Comparison of ENCODE assay signal across 8 cellular contexts in the genomic region with DNA sequence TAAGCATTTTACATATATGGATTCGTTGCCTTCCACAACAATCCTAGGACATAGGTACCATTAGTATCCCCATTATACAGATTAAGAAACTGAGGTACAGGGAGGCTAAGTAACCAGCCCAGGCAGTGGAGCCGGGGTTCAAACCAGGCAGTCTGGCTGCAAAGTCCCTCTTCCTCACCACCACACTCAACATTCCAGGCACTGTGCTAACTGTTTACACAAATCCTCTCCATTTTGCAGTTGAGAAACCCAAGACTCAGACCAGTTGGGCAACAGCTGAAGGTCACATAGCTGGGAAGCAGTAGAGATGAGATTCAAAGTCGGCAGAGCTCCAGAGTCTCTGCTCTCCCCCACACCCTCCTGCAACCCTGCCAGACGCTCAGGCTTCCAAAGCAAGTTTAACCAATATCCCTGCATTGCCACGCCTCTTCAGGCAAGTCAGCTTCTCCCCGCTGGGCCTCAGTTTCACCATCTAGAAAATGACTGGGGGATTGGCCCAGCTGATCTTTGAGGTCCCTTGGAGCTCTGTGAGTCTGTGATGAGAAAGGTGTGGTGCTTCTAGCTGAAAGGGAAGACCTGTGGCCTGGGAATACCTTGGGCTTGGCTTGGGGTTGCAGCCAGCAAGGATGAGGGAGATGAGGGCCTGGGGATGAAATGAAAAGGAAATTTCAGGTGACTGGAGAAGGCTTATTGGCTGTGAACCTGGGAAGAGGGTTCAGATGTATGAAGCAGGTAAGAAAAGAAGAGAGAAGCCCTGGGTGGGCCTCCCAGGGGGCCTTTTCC. TPM values are rescaled to one million over a fixed set of nuclear protein-coding genes. Genes with fewer than 3 reads are reported as not detected.
DNase-seq lines count a peak whose midpoint lies in the region; ATAC-seq, FAIRE-seq and TF ChIP-seq lines count a peak whose summit lies in the region.

No MANE protein-coding gene starts in this region.

- H3K36me3 ChIP-seq in spleen, result peaks cover 0 to 22% (median 0%) of the 10 kb centered on the region in 6 donors
- H3K36me3 ChIP-seq in small intestine (ENCODE audit: control insufficient read depth in 2 of 2, insufficient read depth in 2 of 2, low read length in 2 of 2), result no peaks in the 10 kb centered on the region

- intact Hi-C loops in cardiac septum (cut with DNase I), result no loop called here
- intact Hi-C loops in spleen (cut with DNase I; ENCODE audit: low total_unique reads), result no loop called here

- H3K36me3 Mint-ChIP-seq in activated CD8-positive, alpha-beta T cell treated with anti-CD3 and anti-CD28 coated beads, Interleukin-2, amount 10 ng/mL, durations not matched to agents 7 days and 5 days (ENCODE audit: low read depth), result peaks cover 73% of the 10 kb centered on the region

- H3K4me1 Mint-ChIP-seq in activated CD8-positive, alpha-beta T cell treated with anti-CD3 and anti-CD28 coated beads, Interleukin-2, amount 10 ng/mL, durations not matched to agents 7 days and 5 days (ENCODE audit: low read depth), result peaks cover 100% of the 10 kb centered on the region

- no peak for FAIRE-seq in small intestine (lab: Jason Lieb, UNC)

- H3K27ac ChIP-seq in spleen (peak overlapping the region; percentile 35 to 95 (median 88)), small intestine (ENCODE audit: low read depth in 1 of 2, low read length in 1 of 2) (peak overlapping the region in 1 of 2 donors; percentile 89)

- no peak overlapping the region for H3K4me3 ChIP-seq in spleen
- H3K4me3 ChIP-seq in small intestine (ENCODE audit: low read depth in 1 of 2, low read length in 2 of 2), result no peak overlapping the region

- H3K9me3 Mint-ChIP-seq in activated CD8-positive, alpha-beta T cell treated with anti-CD3 and anti-CD28 coated beads, Interleukin-2, amount 10 ng/mL, durations not matched to agents 7 days and 5 days (ENCODE audit: insufficient read depth), result no peaks in the 10 kb centered on the region

- POLR2A ChIA-PET in activated CD8-positive, alpha-beta T cell treated with anti-CD3 and anti-CD28 coated beads, Interleukin-2, amount 10 ng/mL, durations not matched to agents 7 days and 5 days (lab: Charles Lee), result interaction anchor here (0.7 to 20.0 kb wide), 7 partner anchors 8 to 839 kb away, joined by 3 to 454 read pairs (median 3); no protein-coding TSS in a partner anchor

- H3K27me3 ChIP-seq in spleen (replicated peaks in 1 of 7) (no peaks in the 10 kb centered on the region), small intestine (ENCODE audit: control insufficient read depth in 2 of 2, insufficient read depth in 2 of 2, low read length in 2 of 2) (no peaks in the 10 kb centered on the region)

- no peak for ATAC-seq in activated CD8-positive, alpha-beta T cell treated with anti-CD3 and anti-CD28 coated beads, Interleukin-2, amount 10 ng/mL, durations not matched to agents 7 days and 5 days
- ATAC-seq in GM18867 (IDR thresholded peaks at IDR 0.05; ENCODE audit: unreplicated experiment) (no peak), HG02588 (IDR thresholded peaks at IDR 0.05; ENCODE audit: unreplicated experiment) (no peak)

- DNase-seq in H4 (ENCODE audit: low spot score) (peak; percentile 87), cardiac septum (ENCODE audit: low spot score) (peak; percentile 80), spleen (peak; percentile 69), small intestine (no peak), NCI-H1436 (lab: John Stamatoyannopoulos, UW) (no peak)
- DNase-seq in activated CD8-positive, alpha-beta T cell treated with anti-CD3 and anti-CD28 coated beads, Interleukin-2, amount 10 ng/mL, durations not matched to agents 7 days and 5 days, result peak; percentile 19

- WGBS in spleen, 5 donors, result 72 to 87% (median 82%) methylated on average over 6 of the region's 6 CpGs
- WGBS in small intestine, 3 donors, result 71 to 85% (median 82%) methylated on average over 6 of the region's 6 CpGs

- TF ChIP-seq POLR2A in spleen (IDR thresholded peaks at IDR 0.05), result no peak

- no peak overlapping the region for H3K4me3 Mint-ChIP-seq in activated CD8-positive, alpha-beta T cell treated with anti-CD3 and anti-CD28 coated beads, Interleukin-2, amount 10 ng/mL, durations not matched to agents 7 days and 5 days

- H3K4me1 ChIP-seq in spleen, result peaks cover 60 to 97% (median 90%) of the 10 kb centered on the region in 6 donors
- peaks cover 0 to 2% of the 10 kb centered on the region in 2 donors for H3K4me1 ChIP-seq in small intestine (ENCODE audit: control insufficient read depth in 2 of 2, insufficient read depth in 1 of 2, low read depth in 1 of 2, low read length in 1 of 2)

- CTCF ChIA-PET in activated CD8-positive, alpha-beta T cell treated with anti-CD3 and anti-CD28 coated beads, Interleukin-2, amount 10 ng/mL, durations not matched to agents 7 days and 5 days (lab: Charles Lee), result interaction anchor here (1.1 to 26.8 kb wide), 5 partner anchors 4 to 189 kb away, joined by 4 to 618 read pairs (median 313); a partner anchor contains a TSS

- TF ChIP-seq CTCF in spleen (IDR thresholded peaks at IDR 0.05 in 8 of 11, conservative IDR thresholded peaks at IDR 0.05 in 3 of 11), result no peak

- peak overlapping the region; percentile 93 for H3K27ac Mint-ChIP-seq in activated CD8-positive, alpha-beta T cell treated with anti-CD3 and anti-CD28 coated beads, Interleukin-2, amount 10 ng/mL, durations not matched to agents 7 days and 5 days

- H3K27me3 Mint-ChIP-seq in activated CD8-positive, alpha-beta T cell treated with anti-CD3 and anti-CD28 coated beads, Interleukin-2, amount 10 ng/mL, durations not matched to agents 7 days and 5 days (ENCODE audit: low read depth), result no peaks in the 10 kb centered on the region

- no peaks in the 10 kb centered on the region for H3K9me3 ChIP-seq in spleen
- no peaks in the 10 kb centered on the region for H3K9me3 ChIP-seq in small intestine (ENCODE audit: control insufficient read depth, low read depth)

RNA-seq across cellular contexts. Expression of a gene that starts 14.0 kb away (rescaled TPM):
- total RNA-seq in H4 (2014; rRNA removed; shearing (Covaris generic)), result not detected in 2 replicates
- total RNA-seq in activated CD8-positive, alpha-beta T cell treated with anti-CD3 and anti-CD28 coated beads, Interleukin-2, amount 10 ng/mL, durations not matched to agents 7 days and 5 days, result 100 to 1,000 TPM; 171 to 173 TPM
- 0.32 TPM for total RNA-seq in cardiac septum
- 10 to 100 TPM; 31.9 to 77.4 (median 49.9) TPM for total RNA-seq in spleen
- 10 to 100 TPM; 29.0 to 79.1 (median 63.5) TPM for polyA plus RNA-seq in spleen
- 1 to 10 TPM in 1 of 3 donors, not detected in 2; 1.7 TPM for polyA plus RNA-seq in small intestine

RNA-seq across cellular contexts. Expression of a gene that starts 49.9 kb away (rescaled TPM):
- total RNA-seq in H4 (2014; rRNA removed; shearing (Covaris generic)), result not detected in 2 replicates
- total RNA-seq in activated CD8-positive, alpha-beta T cell treated with anti-CD3 and anti-CD28 coated beads, Interleukin-2, amount 10 ng/mL, durations not matched to agents 7 days and 5 days, result 1 to 10 TPM; 8.4 to 9.0 TPM
- not detected for total RNA-seq in cardiac septum
- 1 to 10 TPM in 1 of 7 donors, under 1 TPM in 5, not detected in 1; 0.14 to 1.3 (median 0.41) TPM for total RNA-seq in spleen
- polyA plus RNA-seq in spleen, result under 1 TPM; 0.15 to 0.45 (median 0.21) TPM
- polyA plus RNA-seq in small intestine, result 1 to 10 TPM in 1 of 3 donors, not detected in 2; 3.0 TPM

Comparison
In these comparisons a context has a peak if more than half of its experiments do, and no peak if none do; other contexts are left out.
1. DNase-seq: peak in H4 (single experiment), activated CD8-positive, alpha-beta T cell treated with anti-CD3 and anti-CD28 coated beads, Interleukin-2, amount 10 ng/mL, durations not matched to agents 7 days and 5 days (single experiment), cardiac septum (single experiment) and spleen (single experiment); none in small intestine (single experiment) and NCI-H1436 (single experiment).
2. RNA of a gene that starts 14.0 kb away (total RNA-seq): 171 to 173 TPM in activated CD8-positive, alpha-beta T cell treated with anti-CD3 and anti-CD28 coated beads, Interleukin-2, amount 10 ng/mL, durations not matched to agents 7 days and 5 days and 31.9 to 77.4 TPM in spleen; 0.32 TPM in cardiac septum (single experiment) and not detected in H4; every median in the first group is over 10 times any median in the second.